In genomic region chr21:44399955-44400790, GRCh38 we compare ENCODE assay signal across 23 cellular contexts. TPM values are rescaled to one million over a fixed set of nuclear protein-coding genes. Genes with fewer than 3 reads are reported as not detected.
"Had no signal": no experiment of that assay in that cellular context is flagged by ENCODE, and none has a peak within 500 bp of the region (broad histone marks: within the 10 kb centered on the region; RNA-seq: fewer than 3 reads in every experiment).

No MANE protein-coding gene starts in this region.

- H3K4me1 Mint-ChIP-seq: activated naive CD4-positive, alpha-beta T cell treated with anti-CD3 and anti-CD28 coated beads, Interleukin-2, amount 50 U/mL, for 24 hours; neural progenitor cell; stimulated activated naive B cell treated with anti-CD40 and anti-IgM and Interleukin-4, amounts not matched to agents 10 μg/mL and 1 μg/mL and 100 μg/mL, for 72 hours had no signal

- H3K27me3 Mint-ChIP-seq: activated CD4-positive, alpha-beta T cell treated with anti-CD3 and anti-CD28 coated beads, Interleukin-2, amount 10 ng/mL, durations not matched to agents 7 days and 5 days; activated naive CD4-positive, alpha-beta T cell treated with anti-CD3 and anti-CD28 coated beads, Interleukin-2, amount 50 U/mL, for 24 hours; naive thymus-derived CD8-positive, alpha-beta T cell; stimulated activated naive B cell treated with anti-CD40 and anti-IgM and Interleukin-4, amounts not matched to agents 10 μg/mL and 1 μg/mL and 100 μg/mL, for 72 hours had no signal

- H3K9me3 Mint-ChIP-seq: activated CD4-positive, alpha-beta T cell treated with anti-CD3 and anti-CD28 coated beads, Interleukin-2, amount 10 ng/mL, durations not matched to agents 7 days and 5 days; activated naive CD4-positive, alpha-beta T cell treated with anti-CD3 and anti-CD28 coated beads, Interleukin-2, amount 50 U/mL, for 24 hours; mesothelial cell of epicardium; naive thymus-derived CD8-positive, alpha-beta T cell; neural progenitor cell; stimulated activated naive B cell treated with anti-CD40 and anti-IgM and Interleukin-4, amounts not matched to agents 10 μg/mL and 1 μg/mL and 100 μg/mL, for 72 hours had no signal

- DNase-seq: activated CD4-positive, alpha-beta T cell treated with anti-CD3 and anti-CD28 coated beads, Interleukin-2, amount 10 ng/mL, durations not matched to agents 7 days and 5 days; activated CD4-positive, CD25-positive, alpha-beta regulatory T cell treated with anti-CD3 and anti-CD28 coated beads, Interleukin-2, amount 50 U/mL, for 72 hours; activated CD8-positive, alpha-beta T cell treated with anti-CD3 and anti-CD28 coated beads, Interleukin-2, amount 10 ng/mL, durations not matched to agents 7 days and 5 days; activated gamma-delta T cell treated with Interleukin-2 at 50 U/mL for 16 hours; effector CD4-positive, alpha-beta T cell; erythroblast; foreskin keratinocyte; kidney glomerular epithelial cell; left ventricle myocardium inferior; naive thymus-derived CD8-positive, alpha-beta T cell; retina; sigmoid colon; stimulated activated CD4-positive, alpha-beta T cell treated with anti-CD3 and anti-CD28 coated beads, Interleukin-2, amount 100 ng/mL, for 48 hours; stimulated activated CD8-positive, alpha-beta memory T cell treated with anti-CD3 and anti-CD28 coated beads, Interleukin-4, amount 100 ng/mL, for 48 hours; stimulated activated naive B cell treated with anti-CD40 and anti-IgM and Interleukin-4, amounts not matched to agents 10 μg/mL and 1 μg/mL and 100 μg/mL, for 72 hours; T-helper 1 cell; trophoblast cell; WERI-Rb-1 had no signal

- H3K36me3 Mint-ChIP-seq: activated naive CD4-positive, alpha-beta T cell treated with anti-CD3 and anti-CD28 coated beads, Interleukin-2, amount 50 U/mL, for 24 hours; mesothelial cell of epicardium; naive thymus-derived CD8-positive, alpha-beta T cell; neural progenitor cell; stimulated activated naive B cell treated with anti-CD40 and anti-IgM and Interleukin-4, amounts not matched to agents 10 μg/mL and 1 μg/mL and 100 μg/mL, for 72 hours had no signal

- ATAC-seq: activated CD8-positive, alpha-beta T cell treated with anti-CD3 and anti-CD28 coated beads, Interleukin-2, amount 10 ng/mL, durations not matched to agents 7 days and 5 days; foreskin keratinocyte; naive thymus-derived CD8-positive, alpha-beta T cell; stimulated activated naive B cell treated with anti-CD40 and anti-IgM and Interleukin-4, amounts not matched to agents 10 μg/mL and 1 μg/mL and 100 μg/mL, for 72 hours had no signal

- H3K27ac Mint-ChIP-seq: activated CD4-positive, alpha-beta T cell treated with anti-CD3 and anti-CD28 coated beads, Interleukin-2, amount 10 ng/mL, durations not matched to agents 7 days and 5 days; activated CD8-positive, alpha-beta T cell treated with anti-CD3 and anti-CD28 coated beads, Interleukin-2, amount 10 ng/mL, durations not matched to agents 7 days and 5 days; activated naive CD4-positive, alpha-beta T cell treated with anti-CD3 and anti-CD28 coated beads, Interleukin-2, amount 50 U/mL, for 24 hours; mesothelial cell of epicardium; neural progenitor cell; progenitor cell of endocrine pancreas; stimulated activated naive B cell treated with anti-CD40 and anti-IgM and Interleukin-4, amounts not matched to agents 10 μg/mL and 1 μg/mL and 100 μg/mL, for 72 hours had no signal

- H3K4me3 Mint-ChIP-seq: activated CD4-positive, alpha-beta T cell treated with anti-CD3 and anti-CD28 coated beads, Interleukin-2, amount 10 ng/mL, durations not matched to agents 7 days and 5 days; activated CD8-positive, alpha-beta T cell treated with anti-CD3 and anti-CD28 coated beads, Interleukin-2, amount 10 ng/mL, durations not matched to agents 7 days and 5 days; activated naive CD4-positive, alpha-beta T cell treated with anti-CD3 and anti-CD28 coated beads, Interleukin-2, amount 50 U/mL, for 24 hours; mesothelial cell of epicardium; naive thymus-derived CD8-positive, alpha-beta T cell; neural progenitor cell; stimulated activated naive B cell treated with anti-CD40 and anti-IgM and Interleukin-4, amounts not matched to agents 10 μg/mL and 1 μg/mL and 100 μg/mL, for 72 hours had no signal

RNA-seq across cellular contexts. Expression of gene TRPM2, which starts 46.8 kb away (rescaled TPM):
- total RNA-seq: fibroblast of lung had no signal
